In the genomic region with DNA sequence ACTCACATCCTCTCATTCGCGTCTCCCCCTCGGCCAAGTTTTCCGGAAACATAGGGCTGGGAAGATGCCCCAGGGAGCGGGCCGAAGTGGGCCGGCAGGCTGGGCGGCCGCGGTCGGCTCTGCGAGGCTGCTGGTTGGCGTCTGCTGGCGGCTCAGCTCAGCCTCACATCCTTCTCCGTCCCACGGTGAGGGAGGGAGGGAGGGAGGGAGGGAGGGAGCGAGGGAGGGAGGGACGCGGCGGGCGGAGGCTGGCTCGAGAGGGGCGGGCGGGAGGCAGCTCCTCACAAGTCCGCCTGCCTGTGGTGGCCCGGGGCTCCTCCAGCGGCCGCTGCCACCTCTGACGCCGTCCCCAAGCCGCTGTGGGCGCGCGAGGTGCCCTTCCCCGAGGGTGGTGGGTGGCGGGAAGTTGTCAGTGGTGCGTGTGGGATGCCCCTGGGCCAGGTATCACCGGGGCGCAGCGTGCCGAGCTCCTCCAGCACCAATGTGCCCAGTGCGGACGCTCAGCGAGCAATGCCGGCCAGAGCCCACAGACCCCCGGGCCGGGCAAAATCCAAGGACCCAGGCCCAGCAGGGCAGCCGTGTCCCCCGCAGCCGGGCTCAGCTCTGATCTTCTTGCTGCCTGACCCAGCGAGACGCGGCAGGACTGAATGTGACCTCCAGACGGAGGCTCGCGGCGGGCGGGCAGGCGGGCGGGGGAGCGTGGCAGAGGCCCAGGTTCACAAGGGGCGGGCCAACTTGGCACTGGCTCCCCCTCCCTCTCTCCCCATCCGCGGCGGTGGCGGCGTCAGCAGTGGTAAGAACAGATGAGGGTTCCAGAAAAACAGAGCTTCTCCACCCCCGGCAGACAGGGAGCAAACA, we compare ENCODE assay signal across 8 cellular contexts.
DNase-seq lines count a peak whose midpoint lies in the region; ATAC-seq and TF ChIP-seq lines count a peak whose summit lies in the region.

No MANE protein-coding gene starts in this region.

- DNase-seq in RWPE1 (ENCODE audit: low spot score) (peak; percentile 75), globus pallidus (ENCODE audit: low spot score) (peak; percentile 89), HAP-1 (ENCODE audit: low spot score in 2 of 2) (no peak)
- peak; percentile 54 to 71 for DNase-seq in activated naive CD4-positive, alpha-beta T cell treated with anti-CD3 and anti-CD28 coated beads, Interleukin-2, amount 50 U/mL, for 72 hours (ENCODE audit: low spot score in 2 of 2)

- H3K36me3 ChIP-seq in HEK293 (ENCODE audit: control insufficient read depth in 2 of 2, insufficient read depth in 1 of 2, low read length in 2 of 2): peaks cover 0 to 30% of the 10 kb centered on the region in 2 experiments; a peak in 1 of 3 replicates
- H3K36me3 ChIP-seq in neutrophil: peaks cover 15% of the 10 kb centered on the region
- H3K36me3 ChIP-seq in HAP-1 (replicated peaks): peaks cover 7% of the 10 kb centered on the region

- H3K4me3 ChIP-seq in HEK293 (ENCODE audit: low read depth, low read length) (peak overlapping the region; percentile 39), neutrophil (ENCODE audit: low read depth in 1 of 2, low read length in 1 of 2) (peak overlapping the region; percentile 63 to 65), HAP-1 (no peak overlapping the region)

- H3K27ac ChIP-seq in HEK293 (ENCODE audit: extremely low read depth, low read depth, low read length) (no peak overlapping the region; the same call in 1 of the 2 replicates), RWPE1 (peak overlapping the region; percentile 96), neutrophil (peak overlapping the region; percentile 92)

- CTCF ChIA-PET in HEK293 (lab: Yijun Ruan, JAX) (interaction anchor here (0.5 to 1.6 kb wide), 9 partner anchors 9 to 491 kb away, joined by 3 to 5 read pairs (median 3); no protein-coding TSS in a partner anchor), RWPE1 (lab: Yijun Ruan, JAX) (interaction anchor here (1.7 kb wide), 1 partner anchor 10 kb away, joined by 5 read pairs; no protein-coding TSS in a partner anchor)

- H3K9me3 Mint-ChIP-seq in activated naive CD4-positive, alpha-beta T cell treated with anti-CD3 and anti-CD28 coated beads, Interleukin-2, amount 50 U/mL, for 72 hours: no peaks in the 10 kb centered on the region
- no peaks in the 10 kb centered on the region for H3K9me3 Mint-ChIP-seq in stimulated activated naive CD8-positive, alpha-beta T cell treated with anti-CD3 and anti-CD28 coated beads, Interleukin-15, Interleukin-2, amounts not matched to agents 100 ng/mL and 50 ng/mL, for 24 hours

- H3K4me1 ChIP-seq in HEK293 (ENCODE audit: control insufficient read depth, insufficient read depth, low read length): peaks cover 12% of the 10 kb centered on the region
- H3K4me1 ChIP-seq in neutrophil (ENCODE audit: control insufficient read depth in 1 of 2, insufficient read depth in 1 of 2, low read depth in 1 of 2, low read length in 1 of 2): peaks cover 47 to 55% of the 10 kb centered on the region in 2 experiments
- no peaks in the 10 kb centered on the region for H3K4me1 ChIP-seq in HAP-1

- in situ Hi-C loops in HAP-1 (cut with MboI; ENCODE audit: low sequenced_read_pairs): no loop called here

- POLR2A ChIA-PET in HEK293 (lab: Yijun Ruan, JAX): interaction anchor here (0.5 to 1.6 kb wide), 9 partner anchors 9 to 1155 kb away, joined by 3 to 4 read pairs (median 4); no protein-coding TSS in a partner anchor
- POLR2A ChIA-PET in RWPE1 (lab: Yijun Ruan, JAX; ENCODE audit: low non-redundant PET): interaction anchor here (0.5 to 0.6 kb wide), 3 partner anchors 36 to 134 kb away, joined by 3 to 4 read pairs (median 3); no protein-coding TSS in a partner anchor

- H3K27me3 ChIP-seq in neutrophil (no peaks in the 10 kb centered on the region), HAP-1 (ENCODE audit: low read depth) (no peaks in the 10 kb centered on the region)

- H3K4me1 Mint-ChIP-seq in stimulated activated naive CD8-positive, alpha-beta T cell treated with anti-CD3 and anti-CD28 coated beads, Interleukin-15, Interleukin-2, amounts not matched to agents 100 ng/mL and 50 ng/mL, for 24 hours (ENCODE audit: low read depth): peaks cover 42% of the 10 kb centered on the region

- TF ChIP-seq CTCF in HEK293 (tag by site-specific recombination; IDR thresholded peaks at IDR 0.05) (no peak), RWPE1 (conservative IDR thresholded peaks at IDR 0.05; ENCODE audit: low read depth) (no peak), neutrophil (IDR thresholded peaks at IDR 0.05) (no peak)

- H3K27me3 Mint-ChIP-seq in stimulated activated naive CD8-positive, alpha-beta T cell treated with anti-CD3 and anti-CD28 coated beads, Interleukin-15, Interleukin-2, amounts not matched to agents 100 ng/mL and 50 ng/mL, for 24 hours: no peaks in the 10 kb centered on the region

- H3K4me3 Mint-ChIP-seq in stimulated activated naive CD8-positive, alpha-beta T cell treated with anti-CD3 and anti-CD28 coated beads, Interleukin-15, Interleukin-2, amounts not matched to agents 100 ng/mL and 50 ng/mL, for 24 hours: peak overlapping the region; percentile 43

- peak; percentile 66 to 74 for ATAC-seq in activated naive CD4-positive, alpha-beta T cell treated with anti-CD3 and anti-CD28 coated beads, Interleukin-2, amount 50 U/mL, for 72 hours
- no peak for ATAC-seq in HG03460 (IDR thresholded peaks at IDR 0.05; ENCODE audit: unreplicated experiment)

- H3K36me3 Mint-ChIP-seq in activated naive CD4-positive, alpha-beta T cell treated with anti-CD3 and anti-CD28 coated beads, Interleukin-2, amount 50 U/mL, for 72 hours: no peaks in the 10 kb centered on the region
- H3K36me3 Mint-ChIP-seq in stimulated activated naive CD8-positive, alpha-beta T cell treated with anti-CD3 and anti-CD28 coated beads, Interleukin-15, Interleukin-2, amounts not matched to agents 100 ng/mL and 50 ng/mL, for 24 hours (ENCODE audit: low read depth): peaks cover 7% of the 10 kb centered on the region

- H3K9me3 ChIP-seq in HEK293 (ENCODE audit: control insufficient read depth, insufficient read depth, low read depth, low read length) (no peaks in the 10 kb centered on the region), neutrophil (no peaks in the 10 kb centered on the region), HAP-1 (no peaks in the 10 kb centered on the region)

- no peak overlapping the region for H3K27ac Mint-ChIP-seq in activated naive CD4-positive, alpha-beta T cell treated with anti-CD3 and anti-CD28 coated beads, Interleukin-2, amount 50 U/mL, for 72 hours
- no peak overlapping the region for H3K27ac Mint-ChIP-seq in stimulated activated naive CD8-positive, alpha-beta T cell treated with anti-CD3 and anti-CD28 coated beads, Interleukin-15, Interleukin-2, amounts not matched to agents 100 ng/mL and 50 ng/mL, for 24 hours

TF ChIP-seq in HEK293, 187 proteins besides CTCF, POLR2A, EP300 and RAD21 (continues in another document):
- TF ChIP-seq, protein P1, sequence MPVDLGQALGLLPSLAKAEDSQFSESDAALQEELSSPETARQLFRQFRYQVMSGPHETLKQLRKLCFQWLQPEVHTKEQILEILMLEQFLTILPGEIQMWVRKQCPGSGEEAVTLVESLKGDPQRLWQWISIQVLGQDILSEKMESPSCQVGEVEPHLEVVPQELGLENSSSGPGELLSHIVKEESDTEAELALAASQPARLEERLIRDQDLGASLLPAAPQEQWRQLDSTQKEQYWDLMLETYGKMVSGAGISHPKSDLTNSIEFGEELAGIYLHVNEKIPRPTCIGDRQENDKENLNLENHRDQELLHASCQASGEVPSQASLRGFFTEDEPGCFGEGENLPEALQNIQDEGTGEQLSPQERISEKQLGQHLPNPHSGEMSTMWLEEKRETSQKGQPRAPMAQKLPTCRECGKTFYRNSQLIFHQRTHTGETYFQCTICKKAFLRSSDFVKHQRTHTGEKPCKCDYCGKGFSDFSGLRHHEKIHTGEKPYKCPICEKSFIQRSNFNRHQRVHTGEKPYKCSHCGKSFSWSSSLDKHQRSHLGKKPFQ (tag by site-specific recombination; IDR thresholded peaks at IDR 0.05): no peak
- TF ChIP-seq ZFP41 (tag by site-specific recombination; IDR thresholded peaks at IDR 0.05; ENCODE audit: borderline replicate concordance) (no peak), ZNF433 (tag by site-specific recombination; IDR thresholded peaks at IDR 0.05; ENCODE audit: low read depth) (no peak), ZNF354C (tag by site-specific recombination; IDR thresholded peaks at IDR 0.05; ENCODE audit: borderline replicate concordance, low read depth) (no peak), ZNF335 (tag by site-specific recombination; conservative IDR thresholded peaks at IDR 0.05) (peak; percentile 50), KLF7 (tag by site-specific recombination; IDR thresholded peaks at IDR 0.05; ENCODE audit: borderline replicate concordance) (no peak), YY1 (tag by site-specific recombination; IDR thresholded peaks at IDR 0.05) (no peak), ZNF174 (tag by site-specific recombination; IDR thresholded peaks at IDR 0.05) (no peak), ZBTB20 (tag by site-specific recombination; IDR thresholded peaks at IDR 0.05) (no peak; the same call in 1 of the 2 replicates), KLF9 (tag by site-specific recombination; IDR thresholded peaks at IDR 0.05; ENCODE audit: low read depth) (no peak; the same call in 1 of the 2 replicates), ZNF555 (tag by site-specific recombination; conservative IDR thresholded peaks at IDR 0.05) (no peak)
- TF ChIP-seq, protein P2, sequence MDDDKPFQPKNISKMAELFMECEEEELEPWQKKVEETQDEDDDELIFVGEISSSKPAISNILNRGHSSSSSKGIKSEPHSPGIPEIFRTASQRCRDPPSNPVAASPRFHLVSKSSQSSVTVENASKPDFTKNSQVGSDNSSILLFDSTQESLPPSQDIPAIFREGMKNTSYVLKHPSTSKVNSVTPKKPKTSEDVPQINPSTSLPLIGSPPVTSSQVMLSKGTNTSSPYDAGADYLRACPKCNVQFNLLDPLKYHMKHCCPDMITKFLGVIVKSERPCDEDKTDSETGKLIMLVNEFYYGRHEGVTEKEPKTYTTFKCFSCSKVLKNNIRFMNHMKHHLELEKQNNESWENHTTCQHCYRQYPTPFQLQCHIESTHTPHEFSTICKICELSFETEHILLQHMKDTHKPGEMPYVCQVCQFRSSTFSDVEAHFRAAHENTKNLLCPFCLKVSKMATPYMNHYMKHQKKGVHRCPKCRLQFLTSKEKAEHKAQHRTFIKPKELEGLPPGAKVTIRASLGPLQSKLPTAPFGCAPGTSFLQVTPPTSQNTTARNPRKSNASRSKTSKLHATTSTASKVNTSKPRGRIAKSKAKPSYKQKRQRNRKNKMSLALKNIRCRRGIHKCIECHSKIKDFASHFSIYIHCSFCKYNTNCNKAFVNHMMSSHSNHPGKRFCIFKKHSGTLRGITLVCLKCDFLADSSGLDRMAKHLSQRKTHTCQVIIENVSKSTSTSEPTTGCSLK (tag by site-specific recombination; IDR thresholded peaks at IDR 0.05): no peak

Comparison
In these comparisons a context has a peak if more than half of its experiments do, and no peak if none do; other contexts are left out.
1. DNase-seq: peak in RWPE1 (single experiment), activated naive CD4-positive, alpha-beta T cell treated with anti-CD3 and anti-CD28 coated beads, Interleukin-2, amount 50 U/mL, for 72 hours (2 of 2) and globus pallidus (single experiment); none in HAP-1 (0 of 2).